ENCODE assay signal across 14 cellular contexts in genomic region chr1:12052997-12053686, GRCh38. TPM values are rescaled to one million over a fixed set of nuclear protein-coding genes. Genes with fewer than 3 reads are reported as not detected.
DNase-seq lines count a peak whose midpoint lies in the region; ATAC-seq and TF ChIP-seq lines count a peak whose summit lies in the region.
"Had no signal": no experiment of that assay in that cellular context is flagged by ENCODE, and none has a peak within 500 bp of the region (broad histone marks: within the 10 kb centered on the region; RNA-seq: fewer than 3 reads in every experiment).

No MANE protein-coding gene starts in this region.

- TF ChIP-seq CTCF in KMS-11 (conservative IDR thresholded peaks at IDR 0.05; ENCODE audit: low read depth, low read length) = no peak
- peak; percentile 69 for TF ChIP-seq CTCF in endodermal cell (conservative IDR thresholded peaks at IDR 0.05)
- TF ChIP-seq CTCF in ovary (IDR thresholded peaks at IDR 0.05) = no peak

- H3K36me3 Mint-ChIP-seq in endodermal cell (ENCODE audit: low read depth) = no peaks in the 10 kb centered on the region

- H3K36me3 ChIP-seq in KMS-11 (ENCODE audit: insufficient read depth) (no peaks in the 10 kb centered on the region), endodermal cell (ENCODE audit: control insufficient read depth, insufficient read depth, low read length) (no peaks in the 10 kb centered on the region), ovary (no peaks in the 10 kb centered on the region)
- H3K36me3 ChIP-seq: esophagus muscularis mucosa had no signal

- TF ChIP-seq POLR2A in ovary (IDR thresholded peaks at IDR 0.05) = no peak

- H3K9me3 Mint-ChIP-seq in endodermal cell = peaks cover 3% of the 10 kb centered on the region

- H3K4me2 ChIP-seq in KMS-11 = peak overlapping the region; percentile 99

- H3K4me1 ChIP-seq in KMS-11 (ENCODE audit: low read depth, poor library complexity, severe bottlenecking) = peaks cover 69% of the 10 kb centered on the region
- H3K4me1 ChIP-seq in endodermal cell (ENCODE audit: control insufficient read depth, insufficient read depth, low read length) = peaks cover 11% of the 10 kb centered on the region
- peaks cover 6% of the 10 kb centered on the region for H3K4me1 ChIP-seq in ovary (ENCODE audit: insufficient read depth)

- no peak overlapping the region for H3K27ac Mint-ChIP-seq in endodermal cell

- no peak overlapping the region for H3K4me3 Mint-ChIP-seq in endodermal cell
- H3K4me3 Mint-ChIP-seq: activated CD8-positive, alpha-beta T cell treated with anti-CD3 and anti-CD28 coated beads, Interleukin-2, amount 10 ng/mL, durations not matched to agents 7 days and 5 days had no signal

- intact Hi-C loops in ovary (cut with DNase I) = no loop called here

- 83 to 85% methylated on average over 9 to 14 of the region's 14 CpGs for WGBS in endodermal cell (ENCODE audit: insufficient coverage in 1 of 2, insufficient read length in 1 of 2), 2 experiments
- WGBS in ovary, 3 donors = 32 to 79% (median 53%) methylated on average over 14 of the region's 14 CpGs

- ATAC-seq in HG02571 (IDR thresholded peaks at IDR 0.05; ENCODE audit: unreplicated experiment) (no peak), GM19351 (IDR thresholded peaks at IDR 0.05; ENCODE audit: unreplicated experiment) (no peak), HG02973 (IDR thresholded peaks at IDR 0.05; ENCODE audit: unreplicated experiment) (no peak)
- ATAC-seq: activated CD8-positive, alpha-beta T cell treated with anti-CD3 and anti-CD28 coated beads, Interleukin-2, amount 10 ng/mL, durations not matched to agents 7 days and 5 days; left colon had no signal

- H3K4me3 ChIP-seq in KMS-11 (IDR thresholded peaks at IDR 0.05; ENCODE audit: insufficient read depth, low read depth, low read length) (no peak overlapping the region), endodermal cell (ENCODE audit: low read length) (no peak overlapping the region), ovary (no peak overlapping the region)
- H3K4me3 ChIP-seq: esophagus muscularis mucosa had no signal

- DNase-seq in ELR (ENCODE audit: low read depth) = peak; percentile 19
- peak; percentile 67 for DNase-seq in endodermal cell
- DNase-seq in ovary = peak; percentile 50 to 83 (median 67)
- no peak for DNase-seq in stimulated activated CD4-positive, alpha-beta T cell treated with anti-CD3 and anti-CD28 coated beads, Interleukin-1b, Interleukin-23, amount 100 ng/mL, for 48 hours
- DNase-seq: activated CD8-positive, alpha-beta T cell treated with anti-CD3 and anti-CD28 coated beads, Interleukin-2, amount 10 ng/mL, durations not matched to agents 7 days and 5 days; DMS79 treated with DMSO at 0.1 percent for 48 hours; NCI-H2081 treated with DMSO at 0.1 percent for 48 hours; SIG-M5 had no signal

- no peaks in the 10 kb centered on the region for H3K79me2 ChIP-seq in KMS-11 (ENCODE audit: insufficient read depth, low read depth)

- H3K4me1 Mint-ChIP-seq in endodermal cell = peaks cover 37% of the 10 kb centered on the region

- H3K9me3 ChIP-seq in endodermal cell (ENCODE audit: control insufficient read depth, low read length) (no peaks in the 10 kb centered on the region), ovary (no peaks in the 10 kb centered on the region)
- H3K9me3 ChIP-seq: esophagus muscularis mucosa had no signal

- H3K9ac ChIP-seq in KMS-11 (no peak overlapping the region; the same call in 1 of the 2 replicates), endodermal cell (ENCODE audit: extremely low read depth, low read length, poor library complexity, severe bottlenecking) (no peak overlapping the region)

- H4K20me1 ChIP-seq in KMS-11 (ENCODE audit: insufficient read depth) = no peaks in the 10 kb centered on the region

- H3K27me3 ChIP-seq in KMS-11 (ENCODE audit: insufficient read depth, low read depth) = no peaks in the 10 kb centered on the region
- H3K27me3 ChIP-seq in endodermal cell (ENCODE audit: control insufficient read depth, insufficient read depth, low read length, poor library complexity, severe bottlenecking) = no peaks in the 10 kb centered on the region
- H3K27me3 ChIP-seq in ovary = no peaks in the 10 kb centered on the region

- TF ChIP-seq EP300 in ovary (IDR thresholded peaks at IDR 0.05) = no peak

- no peak overlapping the region for H3K27ac ChIP-seq in KMS-11
- H3K27ac ChIP-seq in endodermal cell (ENCODE audit: low read depth, low read length) = no peak overlapping the region
- peak overlapping the region in 1 of 2 donors; percentile 29 for H3K27ac ChIP-seq in ovary
- H3K27ac ChIP-seq: esophagus muscularis mucosa had no signal

- peaks cover 2% of the 10 kb centered on the region for H3K27me3 Mint-ChIP-seq in endodermal cell (ENCODE audit: insufficient read depth)

- H2AFZ ChIP-seq in KMS-11 (ENCODE audit: low read depth) = no peak overlapping the region

RNA-seq across cellular contexts. Expression of gene TNFRSF8, which starts 10.0 kb away (rescaled TPM):
- total RNA-seq in endodermal cell (1 to 10 TPM in 1 of 2 donors, under 1 TPM in 1; 0.69 to 2.3 TPM), ovary (10 to 100 TPM in 1 of 7 donors, under 1 TPM in 6; 0.25 to 10.9 (median 0.45) TPM)
- polyA plus RNA-seq in endodermal cell (2013, experiment 1 of 2) = 0.85 TPM
- 0.41 TPM for polyA plus RNA-seq in endodermal cell (2013, experiment 2 of 2)
- polyA plus RNA-seq in ovary = under 1 TPM; 0.17 to 0.65 TPM

RNA-seq across cellular contexts. Expression of gene MIIP, which starts 33.8 kb away (rescaled TPM):
- total RNA-seq in endodermal cell = 10 to 100 TPM; 66.2 to 72.1 TPM
- 57.6 TPM for polyA plus RNA-seq in endodermal cell (2013, experiment 1 of 2)
- polyA plus RNA-seq in endodermal cell (2013, experiment 2 of 2) = 47.7 TPM
- total RNA-seq in ovary = 10 to 100 TPM; 32.3 to 59.0 (median 36.4) TPM
- 10 to 100 TPM in 1 of 2 donors, 1 to 10 TPM in 1; 3.3 to 42.8 TPM for polyA plus RNA-seq in ovary
